ENCODE assay signal across 1 cellular context in the genomic region with DNA sequence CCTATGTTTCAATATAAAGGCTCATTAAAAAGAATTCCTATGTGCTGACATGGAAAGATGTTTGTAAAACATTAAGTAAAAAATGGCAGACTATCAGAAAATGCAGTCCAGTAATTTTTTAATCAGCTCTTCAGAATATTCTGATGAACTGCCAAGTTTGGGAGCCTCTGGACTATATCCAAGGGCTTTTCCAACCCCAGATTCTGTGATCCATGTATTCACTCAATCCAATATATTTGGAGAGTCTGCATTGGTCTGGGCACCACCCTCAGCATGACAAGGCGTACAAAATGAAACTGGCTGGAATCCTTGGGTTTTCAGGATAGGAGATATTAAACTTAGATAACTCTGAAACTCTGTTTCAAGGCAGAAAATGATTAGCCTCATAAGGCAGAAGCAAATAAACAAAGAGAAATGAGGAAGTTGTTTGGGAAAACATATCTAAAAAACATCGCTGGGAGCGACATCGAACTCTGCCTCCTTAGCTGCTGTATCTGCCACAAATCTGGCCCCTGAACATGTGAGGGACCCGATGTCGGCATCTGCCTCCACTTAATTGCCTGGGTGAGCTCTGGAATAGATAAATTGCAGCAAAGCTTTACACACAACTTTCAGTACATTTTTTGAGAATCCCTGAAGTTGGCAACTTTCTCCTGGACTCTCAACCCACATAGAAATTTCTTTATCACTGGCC.
TF ChIP-seq lines count a peak whose summit lies in the region.

No MANE protein-coding gene starts in this region.

TF ChIP-seq in GM23338, 12 proteins besides CTCF, POLR2A, EP300 and RAD21 (continued from another document):
- TF ChIP-seq, protein P1, sequence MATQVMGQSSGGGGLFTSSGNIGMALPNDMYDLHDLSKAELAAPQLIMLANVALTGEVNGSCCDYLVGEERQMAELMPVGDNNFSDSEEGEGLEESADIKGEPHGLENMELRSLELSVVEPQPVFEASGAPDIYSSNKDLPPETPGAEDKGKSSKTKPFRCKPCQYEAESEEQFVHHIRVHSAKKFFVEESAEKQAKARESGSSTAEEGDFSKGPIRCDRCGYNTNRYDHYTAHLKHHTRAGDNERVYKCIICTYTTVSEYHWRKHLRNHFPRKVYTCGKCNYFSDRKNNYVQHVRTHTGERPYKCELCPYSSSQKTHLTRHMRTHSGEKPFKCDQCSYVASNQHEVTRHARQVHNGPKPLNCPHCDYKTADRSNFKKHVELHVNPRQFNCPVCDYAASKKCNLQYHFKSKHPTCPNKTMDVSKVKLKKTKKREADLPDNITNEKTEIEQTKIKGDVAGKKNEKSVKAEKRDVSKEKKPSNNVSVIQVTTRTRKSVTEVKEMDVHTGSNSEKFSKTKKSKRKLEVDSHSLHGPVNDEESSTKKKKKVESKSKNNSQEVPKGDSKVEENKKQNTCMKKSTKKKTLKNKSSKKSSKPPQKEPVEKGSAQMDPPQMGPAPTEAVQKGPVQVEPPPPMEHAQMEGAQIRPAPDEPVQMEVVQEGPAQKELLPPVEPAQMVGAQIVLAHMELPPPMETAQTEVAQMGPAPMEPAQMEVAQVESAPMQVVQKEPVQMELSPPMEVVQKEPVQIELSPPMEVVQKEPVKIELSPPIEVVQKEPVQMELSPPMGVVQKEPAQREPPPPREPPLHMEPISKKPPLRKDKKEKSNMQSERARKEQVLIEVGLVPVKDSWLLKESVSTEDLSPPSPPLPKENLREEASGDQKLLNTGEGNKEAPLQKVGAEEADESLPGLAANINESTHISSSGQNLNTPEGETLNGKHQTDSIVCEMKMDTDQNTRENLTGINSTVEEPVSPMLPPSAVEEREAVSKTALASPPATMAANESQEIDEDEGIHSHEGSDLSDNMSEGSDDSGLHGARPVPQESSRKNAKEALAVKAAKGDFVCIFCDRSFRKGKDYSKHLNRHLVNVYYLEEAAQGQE (IDR thresholded peaks at IDR 0.05; ENCODE audit: unreplicated experiment), result no peak
- TF ChIP-seq ZNF331 (CRISPR knock-in tag; IDR thresholded peaks at IDR 0.05; ENCODE audit: low read depth), result no peak
- no peak for TF ChIP-seq CREB1 (CRISPR knock-in tag; IDR thresholded peaks at IDR 0.05; ENCODE audit: low read depth)
- TF ChIP-seq EZH2phosphoT487 (IDR thresholded peaks at IDR 0.05; ENCODE audit: unreplicated experiment), result no peak
- TF ChIP-seq, protein P2, sequence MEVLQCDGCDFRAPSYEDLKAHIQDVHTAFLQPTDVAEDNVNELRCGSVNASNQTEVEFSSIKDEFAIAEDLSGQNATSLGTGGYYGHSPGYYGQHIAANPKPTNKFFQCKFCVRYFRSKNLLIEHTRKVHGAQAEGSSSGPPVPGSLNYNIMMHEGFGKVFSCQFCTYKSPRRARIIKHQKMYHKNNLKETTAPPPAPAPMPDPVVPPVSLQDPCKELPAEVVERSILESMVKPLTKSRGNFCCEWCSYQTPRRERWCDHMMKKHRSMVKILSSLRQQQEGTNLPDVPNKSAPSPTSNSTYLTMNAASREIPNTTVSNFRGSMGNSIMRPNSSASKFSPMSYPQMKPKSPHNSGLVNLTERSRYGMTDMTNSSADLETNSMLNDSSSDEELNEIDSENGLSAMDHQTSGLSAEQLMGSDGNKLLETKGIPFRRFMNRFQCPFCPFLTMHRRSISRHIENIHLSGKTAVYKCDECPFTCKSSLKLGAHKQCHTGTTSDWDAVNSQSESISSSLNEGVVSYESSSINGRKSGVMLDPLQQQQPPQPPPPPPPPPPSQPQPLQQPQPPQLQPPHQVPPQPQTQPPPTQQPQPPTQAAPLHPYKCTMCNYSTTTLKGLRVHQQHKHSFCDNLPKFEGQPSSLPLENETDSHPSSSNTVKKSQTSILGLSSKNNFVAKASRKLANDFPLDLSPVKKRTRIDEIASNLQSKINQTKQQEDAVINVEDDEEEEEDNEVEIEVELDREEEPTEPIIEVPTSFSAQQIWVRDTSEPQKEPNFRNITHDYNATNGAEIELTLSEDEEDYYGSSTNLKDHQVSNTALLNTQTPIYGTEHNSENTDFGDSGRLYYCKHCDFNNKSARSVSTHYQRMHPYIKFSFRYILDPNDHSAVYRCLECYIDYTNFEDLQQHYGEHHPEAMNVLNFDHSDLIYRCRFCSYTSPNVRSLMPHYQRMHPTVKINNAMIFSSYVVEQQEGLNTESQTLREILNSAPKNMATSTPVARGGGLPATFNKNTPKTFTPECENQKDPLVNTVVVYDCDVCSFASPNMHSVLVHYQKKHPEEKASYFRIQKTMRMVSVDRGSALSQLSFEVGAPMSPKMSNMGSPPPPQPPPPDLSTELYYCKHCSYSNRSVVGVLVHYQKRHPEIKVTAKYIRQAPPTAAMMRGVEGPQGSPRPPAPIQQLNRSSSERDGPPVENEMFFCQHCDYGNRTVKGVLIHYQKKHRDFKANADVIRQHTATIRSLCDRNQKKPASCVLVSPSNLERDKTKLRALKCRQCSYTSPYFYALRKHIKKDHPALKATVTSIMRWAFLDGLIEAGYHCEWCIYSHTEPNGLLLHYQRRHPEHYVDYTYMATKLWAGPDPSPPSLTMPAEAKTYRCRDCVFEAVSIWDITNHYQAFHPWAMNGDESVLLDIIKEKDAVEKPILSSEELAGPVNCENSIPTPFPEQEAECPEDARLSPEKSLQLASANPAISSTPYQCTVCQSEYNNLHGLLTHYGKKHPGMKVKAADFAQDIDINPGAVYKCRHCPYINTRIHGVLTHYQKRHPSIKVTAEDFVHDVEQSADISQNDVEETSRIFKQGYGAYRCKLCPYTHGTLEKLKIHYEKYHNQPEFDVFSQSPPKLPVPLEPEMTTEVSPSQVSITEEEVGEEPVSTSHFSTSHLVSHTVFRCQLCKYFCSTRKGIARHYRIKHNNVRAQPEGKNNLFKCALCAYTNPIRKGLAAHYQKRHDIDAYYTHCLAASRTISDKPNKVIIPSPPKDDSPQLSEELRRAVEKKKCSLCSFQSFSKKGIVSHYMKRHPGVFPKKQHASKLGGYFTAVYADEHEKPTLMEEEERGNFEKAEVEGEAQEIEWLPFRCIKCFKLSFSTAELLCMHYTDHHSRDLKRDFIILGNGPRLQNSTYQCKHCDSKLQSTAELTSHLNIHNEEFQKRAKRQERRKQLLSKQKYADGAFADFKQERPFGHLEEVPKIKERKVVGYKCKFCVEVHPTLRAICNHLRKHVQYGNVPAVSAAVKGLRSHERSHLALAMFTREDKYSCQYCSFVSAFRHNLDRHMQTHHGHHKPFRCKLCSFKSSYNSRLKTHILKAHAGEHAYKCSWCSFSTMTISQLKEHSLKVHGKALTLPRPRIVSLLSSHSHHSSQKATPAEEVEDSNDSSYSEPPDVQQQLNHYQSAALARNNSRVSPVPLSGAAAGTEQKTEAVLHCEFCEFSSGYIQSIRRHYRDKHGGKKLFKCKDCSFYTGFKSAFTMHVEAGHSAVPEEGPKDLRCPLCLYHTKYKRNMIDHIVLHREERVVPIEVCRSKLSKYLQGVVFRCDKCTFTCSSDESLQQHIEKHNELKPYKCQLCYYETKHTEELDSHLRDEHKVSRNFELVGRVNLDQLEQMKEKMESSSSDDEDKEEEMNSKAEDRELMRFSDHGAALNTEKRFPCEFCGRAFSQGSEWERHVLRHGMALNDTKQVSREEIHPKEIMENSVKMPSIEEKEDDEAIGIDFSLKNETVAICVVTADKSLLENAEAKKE (CRISPR knock-in tag; IDR thresholded peaks at IDR 0.05), result no peak
- TF ChIP-seq EZH2 (IDR thresholded peaks at IDR 0.05; ENCODE audit: low read depth, unreplicated experiment), result no peak
- TF ChIP-seq STAT1 (IDR thresholded peaks at IDR 0.05; ENCODE audit: unreplicated experiment), result no peak
- TF ChIP-seq ZNF114 (CRISPR knock-in tag; IDR thresholded peaks at IDR 0.05), result no peak
- TF ChIP-seq POLR2AphosphoS5 (IDR thresholded peaks at IDR 0.05; ENCODE audit: low read depth), result no peak
TF ChIP-seq in GM23338: peak in this region for 0.
